In the genomic region with DNA sequence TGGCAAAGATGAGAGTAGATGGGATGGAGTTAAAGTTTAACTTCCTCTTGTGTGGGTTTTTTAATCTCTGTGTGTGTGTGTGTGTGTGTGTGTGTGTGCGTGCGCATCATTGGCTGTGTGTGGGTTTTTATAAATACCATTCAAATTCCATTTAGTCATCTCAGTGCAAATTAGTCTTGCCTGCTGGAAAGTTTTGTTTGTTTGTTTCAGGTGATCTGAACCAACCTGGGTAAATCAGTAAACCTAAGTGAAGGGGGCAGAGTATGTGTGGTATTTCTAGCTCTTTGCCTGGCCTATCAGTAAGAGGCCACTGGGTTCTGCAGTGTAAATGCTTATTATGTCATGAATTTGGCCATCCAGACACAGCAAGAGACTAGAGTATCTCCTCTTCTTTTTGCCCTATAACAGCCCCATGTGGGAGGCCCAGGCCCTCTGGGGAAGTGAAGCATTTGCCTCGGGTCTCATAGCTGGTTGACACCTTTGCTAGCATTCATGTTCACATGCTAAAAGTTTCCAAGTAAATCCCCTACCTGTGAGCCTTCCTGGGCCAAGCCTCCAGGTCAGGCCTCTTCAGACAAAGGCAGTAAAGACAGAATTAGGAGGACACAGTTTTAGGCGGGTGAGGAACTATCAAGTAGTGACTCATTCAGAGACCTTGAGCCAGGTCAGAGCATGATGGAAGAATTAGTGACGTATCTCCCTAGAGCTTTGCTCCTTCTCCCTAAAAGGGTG, we compare ENCODE assay signal across 3 cellular contexts.
TF ChIP-seq lines count a peak whose summit lies in the region.

No MANE protein-coding gene starts in this region.

TF ChIP-seq in SK-N-SH treated with all-trans-retinoic acid at 6 μM for 48 hours, 23 proteins besides CTCF, POLR2A, EP300 and RAD21:
- TF ChIP-seq SNAI2 (CRISPR knock-in tag; IDR thresholded peaks at IDR 0.05) (no peak), TCF4 (CRISPR knock-in tag; IDR thresholded peaks at IDR 0.05; ENCODE audit: borderline replicate concordance) (no peak), RARB (CRISPR knock-in tag; IDR thresholded peaks at IDR 0.05) (no peak), ZNF8 (CRISPR knock-in tag; IDR thresholded peaks at IDR 0.05) (no peak)
- TF ChIP-seq, protein P1, sequence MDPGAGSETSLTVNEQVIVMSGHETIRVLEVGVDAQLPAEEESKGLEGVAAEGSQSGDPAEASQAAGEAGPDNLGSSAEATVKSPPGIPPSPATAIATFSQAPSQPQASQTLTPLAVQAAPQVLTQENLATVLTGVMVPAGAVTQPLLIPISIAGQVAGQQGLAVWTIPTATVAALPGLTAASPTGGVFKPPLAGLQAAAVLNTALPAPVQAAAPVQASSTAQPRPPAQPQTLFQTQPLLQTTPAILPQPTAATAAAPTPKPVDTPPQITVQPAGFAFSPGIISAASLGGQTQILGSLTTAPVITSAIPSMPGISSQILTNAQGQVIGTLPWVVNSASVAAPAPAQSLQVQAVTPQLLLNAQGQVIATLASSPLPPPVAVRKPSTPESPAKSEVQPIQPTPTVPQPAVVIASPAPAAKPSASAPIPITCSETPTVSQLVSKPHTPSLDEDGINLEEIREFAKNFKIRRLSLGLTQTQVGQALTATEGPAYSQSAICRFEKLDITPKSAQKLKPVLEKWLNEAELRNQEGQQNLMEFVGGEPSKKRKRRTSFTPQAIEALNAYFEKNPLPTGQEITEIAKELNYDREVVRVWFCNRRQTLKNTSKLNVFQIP (CRISPR knock-in tag; IDR thresholded peaks at IDR 0.05; ENCODE audit: borderline replicate concordance, low read depth) = no peak
- TF ChIP-seq, protein P2, sequence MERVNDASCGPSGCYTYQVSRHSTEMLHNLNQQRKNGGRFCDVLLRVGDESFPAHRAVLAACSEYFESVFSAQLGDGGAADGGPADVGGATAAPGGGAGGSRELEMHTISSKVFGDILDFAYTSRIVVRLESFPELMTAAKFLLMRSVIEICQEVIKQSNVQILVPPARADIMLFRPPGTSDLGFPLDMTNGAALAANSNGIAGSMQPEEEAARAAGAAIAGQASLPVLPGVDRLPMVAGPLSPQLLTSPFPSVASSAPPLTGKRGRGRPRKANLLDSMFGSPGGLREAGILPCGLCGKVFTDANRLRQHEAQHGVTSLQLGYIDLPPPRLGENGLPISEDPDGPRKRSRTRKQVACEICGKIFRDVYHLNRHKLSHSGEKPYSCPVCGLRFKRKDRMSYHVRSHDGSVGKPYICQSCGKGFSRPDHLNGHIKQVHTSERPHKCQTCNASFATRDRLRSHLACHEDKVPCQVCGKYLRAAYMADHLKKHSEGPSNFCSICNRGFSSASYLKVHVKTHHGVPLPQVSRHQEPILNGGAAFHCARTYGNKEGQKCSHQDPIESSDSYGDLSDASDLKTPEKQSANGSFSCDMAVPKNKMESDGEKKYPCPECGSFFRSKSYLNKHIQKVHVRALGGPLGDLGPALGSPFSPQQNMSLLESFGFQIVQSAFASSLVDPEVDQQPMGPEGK (CRISPR knock-in tag; IDR thresholded peaks at IDR 0.05; ENCODE audit: borderline replicate concordance) = no peak
TF ChIP-seq in SK-N-SH treated with all-trans-retinoic acid at 6 μM for 48 hours: peak in this region for 0.

TF ChIP-seq in SK-N-SH, 30 proteins besides CTCF, POLR2A, EP300 and RAD21:
- no peak for TF ChIP-seq TCF12 (IDR thresholded peaks at IDR 0.05)
- no peak for TF ChIP-seq ELF1 (IDR thresholded peaks at IDR 0.05)
- TF ChIP-seq, protein P3, sequence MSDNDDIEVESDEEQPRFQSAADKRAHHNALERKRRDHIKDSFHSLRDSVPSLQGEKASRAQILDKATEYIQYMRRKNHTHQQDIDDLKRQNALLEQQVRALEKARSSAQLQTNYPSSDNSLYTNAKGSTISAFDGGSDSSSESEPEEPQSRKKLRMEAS (IDR thresholded peaks at IDR 0.05; ENCODE audit: low read depth) = no peak
- no peak for TF ChIP-seq POLR2AphosphoS5 (IDR thresholded peaks at IDR 0.05; ENCODE audit: low read depth, low read length)
- TF ChIP-seq MEF2A (IDR thresholded peaks at IDR 0.05; ENCODE audit: borderline replicate concordance, low read depth) = no peak
- TF ChIP-seq TEAD4 (IDR thresholded peaks at IDR 0.05; ENCODE audit: borderline replicate concordance, insufficient read depth) = no peak
- no peak for TF ChIP-seq FOSL2 (IDR thresholded peaks at IDR 0.05; ENCODE audit: borderline replicate concordance, low read depth)
- TF ChIP-seq RCOR1 (IDR thresholded peaks at IDR 0.05; ENCODE audit: low read length) = no peak
- TF ChIP-seq FOXJ3 (CRISPR knock-in tag; IDR thresholded peaks at IDR 0.05) = no peak
- TF ChIP-seq SIN3A (IDR thresholded peaks at IDR 0.05; ENCODE audit: borderline replicate concordance, low read depth, low read length) = no peak
- TF ChIP-seq, protein P4, sequence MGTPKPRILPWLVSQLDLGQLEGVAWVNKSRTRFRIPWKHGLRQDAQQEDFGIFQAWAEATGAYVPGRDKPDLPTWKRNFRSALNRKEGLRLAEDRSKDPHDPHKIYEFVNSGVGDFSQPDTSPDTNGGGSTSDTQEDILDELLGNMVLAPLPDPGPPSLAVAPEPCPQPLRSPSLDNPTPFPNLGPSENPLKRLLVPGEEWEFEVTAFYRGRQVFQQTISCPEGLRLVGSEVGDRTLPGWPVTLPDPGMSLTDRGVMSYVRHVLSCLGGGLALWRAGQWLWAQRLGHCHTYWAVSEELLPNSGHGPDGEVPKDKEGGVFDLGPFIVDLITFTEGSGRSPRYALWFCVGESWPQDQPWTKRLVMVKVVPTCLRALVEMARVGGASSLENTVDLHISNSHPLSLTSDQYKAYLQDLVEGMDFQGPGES (IDR thresholded peaks at IDR 0.05; ENCODE audit: low read depth, low read length) = no peak
- TF ChIP-seq GABPA (IDR thresholded peaks at IDR 0.05; ENCODE audit: low read depth) = no peak
- no peak for TF ChIP-seq RFX5 (IDR thresholded peaks at IDR 0.05; ENCODE audit: low read length)
- TF ChIP-seq JUND (IDR thresholded peaks at IDR 0.05) = no peak

TF ChIP-seq in K562, 482 proteins besides CTCF, POLR2A, EP300 and RAD21:
- TF ChIP-seq, protein P5, sequence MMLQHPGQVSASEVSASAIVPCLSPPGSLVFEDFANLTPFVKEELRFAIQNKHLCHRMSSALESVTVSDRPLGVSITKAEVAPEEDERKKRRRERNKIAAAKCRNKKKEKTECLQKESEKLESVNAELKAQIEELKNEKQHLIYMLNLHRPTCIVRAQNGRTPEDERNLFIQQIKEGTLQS (IDR thresholded peaks at IDR 0.05) = 0 out of 2 replicates have a peak, but pooled peaks have one; percentile 10
- TF ChIP-seq, protein P5 (CRISPR knock-in tag; conservative IDR thresholded peaks at IDR 0.05) = no peak
- TF ChIP-seq PYGO2 (tag; IDR thresholded peaks at IDR 0.05) = no peak
- peak; percentile 36; the same call in 1 of the 2 replicates for TF ChIP-seq FOSL1 (tag; conservative IDR thresholded peaks at IDR 0.05)
- TF ChIP-seq, protein P6, sequence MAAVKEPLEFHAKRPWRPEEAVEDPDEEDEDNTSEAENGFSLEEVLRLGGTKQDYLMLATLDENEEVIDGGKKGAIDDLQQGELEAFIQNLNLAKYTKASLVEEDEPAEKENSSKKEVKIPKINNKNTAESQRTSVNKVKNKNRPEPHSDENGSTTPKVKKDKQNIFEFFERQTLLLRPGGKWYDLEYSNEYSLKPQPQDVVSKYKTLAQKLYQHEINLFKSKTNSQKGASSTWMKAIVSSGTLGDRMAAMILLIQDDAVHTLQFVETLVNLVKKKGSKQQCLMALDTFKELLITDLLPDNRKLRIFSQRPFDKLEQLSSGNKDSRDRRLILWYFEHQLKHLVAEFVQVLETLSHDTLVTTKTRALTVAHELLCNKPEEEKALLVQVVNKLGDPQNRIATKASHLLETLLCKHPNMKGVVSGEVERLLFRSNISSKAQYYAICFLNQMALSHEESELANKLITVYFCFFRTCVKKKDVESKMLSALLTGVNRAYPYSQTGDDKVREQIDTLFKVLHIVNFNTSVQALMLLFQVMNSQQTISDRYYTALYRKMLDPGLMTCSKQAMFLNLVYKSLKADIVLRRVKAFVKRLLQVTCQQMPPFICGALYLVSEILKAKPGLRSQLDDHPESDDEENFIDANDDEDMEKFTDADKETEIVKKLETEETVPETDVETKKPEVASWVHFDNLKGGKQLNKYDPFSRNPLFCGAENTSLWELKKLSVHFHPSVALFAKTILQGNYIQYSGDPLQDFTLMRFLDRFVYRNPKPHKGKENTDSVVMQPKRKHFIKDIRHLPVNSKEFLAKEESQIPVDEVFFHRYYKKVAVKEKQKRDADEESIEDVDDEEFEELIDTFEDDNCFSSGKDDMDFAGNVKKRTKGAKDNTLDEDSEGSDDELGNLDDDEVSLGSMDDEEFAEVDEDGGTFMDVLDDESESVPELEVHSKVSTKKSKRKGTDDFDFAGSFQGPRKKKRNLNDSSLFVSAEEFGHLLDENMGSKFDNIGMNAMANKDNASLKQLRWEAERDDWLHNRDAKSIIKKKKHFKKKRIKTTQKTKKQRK (IDR thresholded peaks at IDR 0.05; ENCODE audit: borderline replicate concordance, low read depth, low read length) = no peak
- no peak for TF ChIP-seq WHSC1 (IDR thresholded peaks at IDR 0.05; ENCODE audit: low read length)
- TF ChIP-seq, protein P7, sequence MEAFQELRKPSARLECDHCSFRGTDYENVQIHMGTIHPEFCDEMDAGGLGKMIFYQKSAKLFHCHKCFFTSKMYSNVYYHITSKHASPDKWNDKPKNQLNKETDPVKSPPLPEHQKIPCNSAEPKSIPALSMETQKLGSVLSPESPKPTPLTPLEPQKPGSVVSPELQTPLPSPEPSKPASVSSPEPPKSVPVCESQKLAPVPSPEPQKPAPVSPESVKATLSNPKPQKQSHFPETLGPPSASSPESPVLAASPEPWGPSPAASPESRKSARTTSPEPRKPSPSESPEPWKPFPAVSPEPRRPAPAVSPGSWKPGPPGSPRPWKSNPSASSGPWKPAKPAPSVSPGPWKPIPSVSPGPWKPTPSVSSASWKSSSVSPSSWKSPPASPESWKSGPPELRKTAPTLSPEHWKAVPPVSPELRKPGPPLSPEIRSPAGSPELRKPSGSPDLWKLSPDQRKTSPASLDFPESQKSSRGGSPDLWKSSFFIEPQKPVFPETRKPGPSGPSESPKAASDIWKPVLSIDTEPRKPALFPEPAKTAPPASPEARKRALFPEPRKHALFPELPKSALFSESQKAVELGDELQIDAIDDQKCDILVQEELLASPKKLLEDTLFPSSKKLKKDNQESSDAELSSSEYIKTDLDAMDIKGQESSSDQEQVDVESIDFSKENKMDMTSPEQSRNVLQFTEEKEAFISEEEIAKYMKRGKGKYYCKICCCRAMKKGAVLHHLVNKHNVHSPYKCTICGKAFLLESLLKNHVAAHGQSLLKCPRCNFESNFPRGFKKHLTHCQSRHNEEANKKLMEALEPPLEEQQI (IDR thresholded peaks at IDR 0.05) = no peak
- no peak for TF ChIP-seq TCF7 (IDR thresholded peaks at IDR 0.05; ENCODE audit: borderline replicate concordance)
